In the genomic region with DNA sequence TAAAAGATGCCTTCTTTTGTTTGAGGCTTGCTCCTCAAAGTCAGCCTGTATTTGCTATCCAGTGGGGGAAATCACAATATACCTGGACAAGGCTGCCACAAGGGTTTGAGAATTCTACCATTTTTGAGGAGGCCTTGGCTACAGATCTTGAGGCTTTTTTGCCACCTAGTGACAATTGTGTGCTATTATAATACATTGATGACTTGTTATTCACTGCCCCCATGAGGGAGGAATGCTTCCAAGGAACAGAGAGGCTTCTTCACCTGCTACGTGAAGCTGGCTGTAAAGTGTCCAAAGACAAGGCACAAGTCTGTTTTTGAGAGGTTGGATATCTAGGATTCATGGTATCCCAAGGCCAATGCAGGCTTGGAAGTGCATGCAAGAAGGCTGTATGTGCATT, we compare ENCODE assay signal across 11 cellular contexts.
DNase-seq lines count a peak whose midpoint lies in the region; ATAC-seq, FAIRE-seq and TF ChIP-seq lines count a peak whose summit lies in the region.
"Had no signal": no experiment of that assay in that cellular context is flagged by ENCODE, and none has a peak within 500 bp of the region (broad histone marks: within the 10 kb centered on the region; RNA-seq: fewer than 3 reads in every experiment).

No MANE protein-coding gene starts in this region.

- no peaks in the 10 kb centered on the region for H3K27me3 ChIP-seq in neural progenitor cell

- H3K9me3 ChIP-seq in neural progenitor cell (ENCODE audit: low read depth): no peaks in the 10 kb centered on the region

- H4K20me1 ChIP-seq in neural progenitor cell (ENCODE audit: low read depth): no peaks in the 10 kb centered on the region

- ATAC-seq in HG02642 (IDR thresholded peaks at IDR 0.05; ENCODE audit: poor library complexity, unreplicated experiment): no peak

- H2AFZ ChIP-seq in neural progenitor cell (replicated peaks): no peak overlapping the region

- no peaks in the 10 kb centered on the region for H3K4me1 ChIP-seq in neural progenitor cell

- no peak overlapping the region for H3K9ac ChIP-seq in neural progenitor cell

- H3K36me3 ChIP-seq in neural progenitor cell: no peaks in the 10 kb centered on the region

- in situ Hi-C loops in G401 (cut with HindIII; ENCODE audit: low sequenced_read_pairs): no loop called here
- in situ Hi-C loops in T47D (cut with HindIII; ENCODE audit: low pct_unique_long_range_greater_than_20kb, low sequenced_read_pairs): no loop called here

- H3K36me3 Mint-ChIP-seq in neural progenitor cell: no peaks in the 10 kb centered on the region

- H3K27ac ChIP-seq in neural progenitor cell: no peak overlapping the region

- no peak overlapping the region for H3K27ac Mint-ChIP-seq in neural progenitor cell

- H3K27me3 Mint-ChIP-seq in neural progenitor cell (ENCODE audit: insufficient read depth, low read depth): no peaks in the 10 kb centered on the region

- H3F3A ChIP-seq in neural progenitor cell (ENCODE audit: low read depth): no peaks in the 10 kb centered on the region

- no peak for TF ChIP-seq POLR2A in GM12892 (IDR thresholded peaks at IDR 0.05; ENCODE audit: low read depth, low read length)

- TF ChIP-seq CTCF in neural progenitor cell (IDR thresholded peaks at IDR 0.05): peak; percentile 39

- H3K9me3 Mint-ChIP-seq in neural progenitor cell: peaks cover 46% of the 10 kb centered on the region

- H3K4me3 Mint-ChIP-seq in neural progenitor cell: no peak overlapping the region

- no peak overlapping the region for H3K4me2 ChIP-seq in neural progenitor cell
- H3K4me2 ChIP-seq: smooth muscle cell had no signal

- no peak for FAIRE-seq in GM12892 (lab: Jason Lieb, UNC)

- no peaks in the 10 kb centered on the region for H3K4me1 Mint-ChIP-seq in neural progenitor cell

- DNase-seq in G401 (ENCODE audit: low spot score) (peak; percentile 9), LHCN-M2 (ENCODE audit: low read depth) (peak; percentile 38), T47D (ENCODE audit: low read depth in 1 of 2, low spot score in 1 of 2) (peak; percentile 33 to 86), neural progenitor cell (ENCODE audit: low spot score) (peak; percentile 32), foreskin melanocyte (no peak), DMS79 (lab: John Stamatoyannopoulos, UW) (no peak), GM12892 (ENCODE audit: insufficient read length) (no peak)
- DNase-seq: activated CD4-positive, alpha-beta T cell treated with anti-CD3 and anti-CD28 coated beads for 48 hours; substantia nigra had no signal

- H3K79me2 ChIP-seq in neural progenitor cell (ENCODE audit: low read depth): no peaks in the 10 kb centered on the region

- no peak overlapping the region for H3K4me3 ChIP-seq in neural progenitor cell
- H3K4me3 ChIP-seq: smooth muscle cell had no signal

Comparison
In these comparisons a context has a peak if more than half of its experiments do, and no peak if none do; other contexts are left out.
1. DNase-seq: peak in G401 (single experiment), LHCN-M2 (single experiment), T47D (2 of 2) and neural progenitor cell (single experiment); none in foreskin melanocyte (single experiment), DMS79 (single experiment) and GM12892 (single experiment).